ENCODE assay signal across 28 cellular contexts in genomic region chr3:175238848-175239247, GRCh38.
A peak's percentile ranks its signal among the peaks of the same experiment; 100 is the strongest.
DNase-seq lines count a peak whose midpoint lies in the region; ATAC-seq and TF ChIP-seq lines count a peak whose summit lies in the region.
"Had no signal": no experiment of that assay in that cellular context is flagged by ENCODE, and none has a peak within 500 bp of the region (broad histone marks: within the 10 kb centered on the region; RNA-seq: fewer than 3 reads in every experiment).

No MANE protein-coding gene starts in this region.

- H3K23ac ChIP-seq in neuronal stem cell (ENCODE audit: low read depth, low read length, poor library complexity), result no peak overlapping the region

- intact Hi-C loops in Calu3 (cut with micrococcal nuclease; ENCODE audit: unreplicated experiment), result no loop called here
- intact Hi-C loops in left lung (cut with DNase I), result no loop called here

- DNase-seq in NCI-H2029 treated with DMSO at 0.1 percent for 48 hours (lab: John Stamatoyannopoulos, UW) (peak; percentile 73), NCI-H2029 (lab: John Stamatoyannopoulos, UW) (no peak), NCI-H187 (lab: John Stamatoyannopoulos, UW) (peak; percentile 75 to 81), NCI-H510A treated with DMSO at 0.1 percent for 48 hours (lab: John Stamatoyannopoulos, UW) (peak; percentile 93), neuronal stem cell (ENCODE audit: low spot score) (no peak), Calu3 (no peak), left lung (no peak)
- DNase-seq in activated effector memory CD4-positive, alpha-beta T cell treated with anti-CD3 and anti-CD28 coated beads, Interleukin-2, amount 50 U/mL, for 16 hours, result no peak
- DNase-seq: activated CD4-positive, alpha-beta T cell treated with anti-CD3 and anti-CD28 coated beads, Interleukin-2, amount 10 ng/mL, durations not matched to agents 24 days and 14 days; activated naive CD8-positive, alpha-beta T cell treated with anti-CD3 and anti-CD28 coated beads, Interleukin-2, amount 50 U/mL, for 24 hours; activated T-cell treated with anti-CD3 and anti-CD28 coated beads, Interleukin-2, amount 50 U/mL, for 24 hours; gastrocnemius medialis; Karpas-422; left cardiac atrium; mesendoderm; NCI-H2171 treated with DMSO at 0.1 percent for 48 hours; NK-92 treated with Interleukin-12 subunit alpha and Interleukin-12 subunit beta, amount 100 ng/mL, for 24 hours; PC-3; stomach; SW 1271; T-helper 9 cell; thyroid gland; WERI-Rb-1 had no signal

- no peak for TF ChIP-seq CTCF in Calu3 (IDR thresholded peaks at IDR 0.05; ENCODE audit: unreplicated experiment)
- no peak for TF ChIP-seq CTCF in left lung (IDR thresholded peaks at IDR 0.05)

- no peak overlapping the region for H3K14ac ChIP-seq in neuronal stem cell (ENCODE audit: low read length)

- H4K8ac ChIP-seq in neuronal stem cell (ENCODE audit: low read depth, low read length), result no peak overlapping the region

- WGBS in neuronal stem cell (ENCODE audit: extremely low coverage in 2 of 2, insufficient read length in 2 of 2, insufficient replicate concordance in 1 of 2), 2 donors, result no CpG with 5 or more reads among the region's 3 CpGs

- no peak overlapping the region for H2BK5ac ChIP-seq in neuronal stem cell (ENCODE audit: low read length)

- no TSS peak for BruUV-seq in Calu3 (replicated peaks; lab: Mats Ljungman, UMichigan)

- H3K9me3 Mint-ChIP-seq in Calu3 (ENCODE audit: low read depth, unreplicated experiment), result no peaks in the 10 kb centered on the region
- H3K9me3 Mint-ChIP-seq: activated CD4-positive, alpha-beta T cell treated with anti-CD3 and anti-CD28 coated beads, Interleukin-2, amount 10 ng/mL, durations not matched to agents 24 days and 14 days; GM23338 had no signal

- no peaks in the 10 kb centered on the region for H3K27me3 Mint-ChIP-seq in Calu3 (ENCODE audit: unreplicated experiment)
- H3K27me3 Mint-ChIP-seq: activated CD4-positive, alpha-beta T cell treated with anti-CD3 and anti-CD28 coated beads, Interleukin-2, amount 10 ng/mL, durations not matched to agents 24 days and 14 days; activated naive CD8-positive, alpha-beta T cell treated with anti-CD3 and anti-CD28 coated beads, Interleukin-2, amount 50 U/mL, for 24 hours; activated T-cell treated with anti-CD3 and anti-CD28 coated beads, Interleukin-2, amount 50 U/mL, for 24 hours; central memory CD8-positive, alpha-beta T cell had no signal

- H2AFZ ChIP-seq in neuronal stem cell (ENCODE audit: low read length), result peak overlapping the region; percentile 67
- H2AFZ ChIP-seq: GM23338 had no signal

- no peak overlapping the region for H3K18ac ChIP-seq in neuronal stem cell (ENCODE audit: low read length)

- no peak overlapping the region for H3K27ac Mint-ChIP-seq in Calu3 (ENCODE audit: unreplicated experiment)
- H3K27ac Mint-ChIP-seq: activated CD4-positive, alpha-beta T cell treated with anti-CD3 and anti-CD28 coated beads, Interleukin-2, amount 10 ng/mL, durations not matched to agents 24 days and 14 days; activated naive CD8-positive, alpha-beta T cell treated with anti-CD3 and anti-CD28 coated beads, Interleukin-2, amount 50 U/mL, for 24 hours; activated T-cell treated with anti-CD3 and anti-CD28 coated beads, Interleukin-2, amount 50 U/mL, for 24 hours; GM23338 had no signal

- no peak overlapping the region for H2BK12ac ChIP-seq in neuronal stem cell (ENCODE audit: low read length)

- H3K27ac ChIP-seq in neuronal stem cell (replicated peaks; ENCODE audit: low read length) (no peak overlapping the region), left lung (no peak overlapping the region)
- H3K27ac ChIP-seq: gastrocnemius medialis, neutrophil, stomach, thyroid gland, vagina, WERI-Rb-1 had no signal

- no peak overlapping the region for H3K4me3 ChIP-seq in neuronal stem cell (ENCODE audit: low read length in 2 of 2)
- H3K4me3 ChIP-seq in left lung, result no peak overlapping the region
- H3K4me3 ChIP-seq: gastrocnemius medialis, GM23338, stomach, thyroid gland, vagina had no signal

- no peak overlapping the region for H3K4ac ChIP-seq in neuronal stem cell (ENCODE audit: low read length)

- no peaks in the 10 kb centered on the region for H3K79me1 ChIP-seq in neuronal stem cell (ENCODE audit: low read depth, low read length)

- H4K91ac ChIP-seq in neuronal stem cell (ENCODE audit: low read depth, low read length, poor library complexity), result no peak overlapping the region

- H2AK5ac ChIP-seq in neuronal stem cell (ENCODE audit: low read depth, low read length), result no peak overlapping the region

- no peak overlapping the region for H3K4me2 ChIP-seq in neuronal stem cell (ENCODE audit: insufficient read depth, low read length, poor library complexity, severe bottlenecking)
- H3K4me2 ChIP-seq: GM23338 had no signal

- no peaks in the 10 kb centered on the region for H3K4me1 Mint-ChIP-seq in Calu3 (ENCODE audit: low read depth, unreplicated experiment)
- H3K4me1 Mint-ChIP-seq: activated CD4-positive, alpha-beta T cell treated with anti-CD3 and anti-CD28 coated beads, Interleukin-2, amount 10 ng/mL, durations not matched to agents 24 days and 14 days; activated naive CD8-positive, alpha-beta T cell treated with anti-CD3 and anti-CD28 coated beads, Interleukin-2, amount 50 U/mL, for 24 hours; central memory CD8-positive, alpha-beta T cell; GM23338 had no signal

- H3K9me3 ChIP-seq in neuronal stem cell (replicated peaks in 1 of 2; ENCODE audit: control insufficient read depth in 2 of 2, insufficient read depth in 1 of 2, low read depth in 1 of 2, low read length in 2 of 2) (no peaks in the 10 kb centered on the region), left lung (no peaks in the 10 kb centered on the region)
- H3K9me3 ChIP-seq: gastrocnemius medialis, neutrophil, stomach, thyroid gland, vagina had no signal

- ATAC-seq in left lung, result no peak
- ATAC-seq: activated naive CD8-positive, alpha-beta T cell treated with anti-CD3 and anti-CD28 coated beads, Interleukin-2, amount 50 U/mL, for 24 hours; gastrocnemius medialis; GM23338; HepG2; left cardiac atrium; PC-3 had no signal

- no peak overlapping the region for H2BK120ac ChIP-seq in neuronal stem cell (ENCODE audit: low read depth, low read length)

- H3K9ac ChIP-seq in neuronal stem cell (ENCODE audit: low read depth, low read length, poor library complexity), result no peak overlapping the region

- CTCF ChIA-PET in Calu3 (lab: Charles Lee), result no interaction called here

- H3K4me3 Mint-ChIP-seq in Calu3 (ENCODE audit: low read depth, unreplicated experiment), result no peak overlapping the region
- H3K4me3 Mint-ChIP-seq: activated CD4-positive, alpha-beta T cell treated with anti-CD3 and anti-CD28 coated beads, Interleukin-2, amount 10 ng/mL, durations not matched to agents 24 days and 14 days; activated naive CD8-positive, alpha-beta T cell treated with anti-CD3 and anti-CD28 coated beads, Interleukin-2, amount 50 U/mL, for 24 hours; activated T-cell treated with anti-CD3 and anti-CD28 coated beads, Interleukin-2, amount 50 U/mL, for 24 hours; central memory CD8-positive, alpha-beta T cell; GM23338 had no signal

- H3K4me1 ChIP-seq in neuronal stem cell (ENCODE audit: control insufficient read depth in 2 of 2, insufficient read depth in 1 of 2, low read depth in 1 of 2, low read length in 2 of 2) (no peaks in the 10 kb centered on the region), left lung (no peaks in the 10 kb centered on the region)
- H3K4me1 ChIP-seq: stomach, thyroid gland, vagina had no signal

- H3K36me3 ChIP-seq in neuronal stem cell (replicated peaks in 1 of 2; ENCODE audit: control insufficient read depth in 2 of 2, insufficient read depth in 2 of 2, low read length in 2 of 2) (no peaks in the 10 kb centered on the region), left lung (no peaks in the 10 kb centered on the region)
- H3K36me3 ChIP-seq: gastrocnemius medialis, neutrophil, stomach, thyroid gland, vagina, WERI-Rb-1 had no signal

- H3K27me3 ChIP-seq in neuronal stem cell (ENCODE audit: control insufficient read depth in 3 of 3, insufficient read depth in 3 of 3, low read depth in 1 of 3, low read length in 3 of 3) (no peaks in the 10 kb centered on the region), left lung (no peaks in the 10 kb centered on the region)
- H3K27me3 ChIP-seq: gastrocnemius medialis, neutrophil, stomach, thyroid gland, vagina had no signal

- H3K36me3 Mint-ChIP-seq in Calu3 (ENCODE audit: insufficient read depth, unreplicated experiment), result no peaks in the 10 kb centered on the region

- no peak overlapping the region for H2BK15ac ChIP-seq in neuronal stem cell (ENCODE audit: low read length)

Comparison
In these comparisons a context has a peak if more than half of its experiments do, and no peak if none do; other contexts are left out.
1. DNase-seq: peak in NCI-H2029 treated with DMSO at 0.1 percent for 48 hours (single experiment), NCI-H187 (2 of 2) and NCI-H510A treated with DMSO at 0.1 percent for 48 hours (single experiment); none in NCI-H2029 (single experiment), neuronal stem cell (single experiment), Calu3 (single experiment), left lung (0 of 2) and activated effector memory CD4-positive, alpha-beta T cell treated with anti-CD3 and anti-CD28 coated beads, Interleukin-2, amount 50 U/mL, for 16 hours (single experiment).